ENCODE assay signal across 23 cellular contexts in the genomic region with DNA sequence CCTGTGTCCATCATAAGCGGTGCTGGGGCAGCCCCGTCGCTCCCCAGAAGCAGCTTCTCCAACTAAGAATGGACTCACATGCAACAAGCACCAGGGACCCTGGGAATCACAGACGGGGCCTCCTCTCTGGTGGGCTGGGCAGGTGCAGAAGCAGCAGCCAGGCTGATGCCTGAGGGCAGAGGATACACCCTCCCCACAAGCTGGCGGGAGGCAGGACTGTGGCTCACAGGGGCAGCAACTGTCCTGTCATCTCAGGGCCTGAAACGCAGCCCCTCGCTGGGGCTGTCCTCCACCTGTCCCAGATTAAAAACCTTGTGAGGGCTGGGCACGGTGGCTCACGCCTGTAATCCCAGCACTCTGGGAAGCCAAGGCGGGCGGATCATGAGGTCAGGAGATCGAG. TPM values are rescaled to one million over a fixed set of nuclear protein-coding genes. Genes with fewer than 3 reads are reported as not detected.
A peak's percentile ranks its signal among the peaks of the same experiment; 100 is the strongest.
DNase-seq lines count a peak whose midpoint lies in the region; TF ChIP-seq lines count a peak whose summit lies in the region.
"Had no signal": no experiment of that assay in that cellular context is flagged by ENCODE, and none has a peak within 500 bp of the region (broad histone marks: within the 10 kb centered on the region; RNA-seq: fewer than 3 reads in every experiment).

No MANE protein-coding gene starts in this region.

- H3K4me3 ChIP-seq in BLaER1 treated with 17β-estradiol and CSF1 and Interleukin-3, amounts not matched to agents 10 nM and 100 nM, result no peak overlapping the region
- no peak overlapping the region for H3K4me3 ChIP-seq in mesenchymal stem cell (ENCODE audit: insufficient read depth in 1 of 2, low read depth in 1 of 2, low read length in 2 of 2)
- no peak overlapping the region for H3K4me3 ChIP-seq in colonic mucosa
- H3K4me3 ChIP-seq: A549, MG63, PC-9, SJSA1 had no signal

- H3K23ac ChIP-seq in mesenchymal stem cell (ENCODE audit: low read length in 2 of 2), result no peak overlapping the region

- 87% methylated on average over 10 of the region's 12 CpGs for WGBS in mesenchymal stem cell

- H2BK15ac ChIP-seq in mesenchymal stem cell (ENCODE audit: low read depth, poor library complexity, severe bottlenecking), result no peak overlapping the region

- peaks cover 23 to 44% (median 34%) of the 10 kb centered on the region in 11 experiments for H3K27me3 ChIP-seq in BLaER1 treated with 17β-estradiol and CSF1 and Interleukin-3, amounts not matched to agents 10 nM and 100 nM
- peaks cover 23 to 38% of the 10 kb centered on the region in 2 experiments for H3K27me3 ChIP-seq in mesenchymal stem cell (ENCODE audit: control insufficient read depth in 1 of 2, insufficient read depth in 1 of 2, low read length in 2 of 2)
- H3K27me3 ChIP-seq in colonic mucosa, result peaks cover 27% of the 10 kb centered on the region
- H3K27me3 ChIP-seq: MG63 had no signal

- no peak overlapping the region for H2BK12ac ChIP-seq in mesenchymal stem cell (ENCODE audit: low read length in 2 of 2)

- peaks cover 14 to 28% (median 17%) of the 10 kb centered on the region in 11 experiments for H4K20me1 ChIP-seq in BLaER1 treated with 17β-estradiol and CSF1 and Interleukin-3, amounts not matched to agents 10 nM and 100 nM

- H4K91ac ChIP-seq in mesenchymal stem cell (ENCODE audit: low read length), result no peak overlapping the region

- intact Hi-C loops in colonic mucosa (cut with DNase I), result no loop called here

- H4K8ac ChIP-seq in mesenchymal stem cell (ENCODE audit: low read length), result no peak overlapping the region

- no peak overlapping the region for H3K27ac ChIP-seq in BLaER1 treated with 17β-estradiol and CSF1 and Interleukin-3, amounts not matched to agents 10 nM and 100 nM
- no peak overlapping the region for H3K27ac ChIP-seq in mesenchymal stem cell (ENCODE audit: low read length, poor library complexity, severe bottlenecking)
- H3K27ac ChIP-seq in colonic mucosa, result no peak overlapping the region
- H3K27ac ChIP-seq: A549, PC-9, SJSA1 had no signal

- TF ChIP-seq CTCF in glutamatergic neuron (IDR thresholded peaks at IDR 0.05; ENCODE audit: partially characterized antibody, unreplicated experiment), result no peak
- TF ChIP-seq CTCF in colonic mucosa (IDR thresholded peaks at IDR 0.05), result no peak

- DNase-seq in glutamatergic neuron (peak; percentile 25), DMS153 treated with DMSO at 0.1 percent for 48 hours (lab: John Stamatoyannopoulos, UW; ENCODE audit: unreplicated experiment) (no peak), mesenchymal stem cell (no peak), colonic mucosa (no peak), NCI-H524 (lab: John Stamatoyannopoulos, UW) (no peak)
- DNase-seq: Caco-2, DMS79, EL, GF-D8, GOT3, KG1, MG63, NCI-H2029, NCI-H446, NCI-H526, PC-9, T-cell had no signal

- no peak overlapping the region for H2BK5ac ChIP-seq in mesenchymal stem cell (ENCODE audit: low read depth, low read length, poor library complexity, severe bottlenecking)

- H3K4me2 ChIP-seq in BLaER1 treated with 17β-estradiol and CSF1 and Interleukin-3, amounts not matched to agents 10 nM and 100 nM, result peak overlapping the region in 9 of 11 experiments; percentile 46 to 99 (median 95); a peak in 15 of 22 replicates
- no peak overlapping the region for H3K4me2 ChIP-seq in mesenchymal stem cell (ENCODE audit: low read length, poor library complexity, severe bottlenecking)
- H3K4me2 ChIP-seq: A549, PC-9 had no signal

- H3K36me3 ChIP-seq in BLaER1 treated with 17β-estradiol and CSF1 and Interleukin-3, amounts not matched to agents 10 nM and 100 nM, result peaks cover 0 to 4% (median 0%) of the 10 kb centered on the region in 11 experiments; a peak in 1 of 22 replicates
- peaks cover 0 to 12% of the 10 kb centered on the region in 2 experiments for H3K36me3 ChIP-seq in mesenchymal stem cell (ENCODE audit: control insufficient read depth in 1 of 2, insufficient read depth in 2 of 2, low read depth in 1 of 2, low read length in 2 of 2)
- H3K36me3 ChIP-seq in colonic mucosa, result no peaks in the 10 kb centered on the region

- H2AK5ac ChIP-seq in mesenchymal stem cell (ENCODE audit: low read length, severe bottlenecking), result no peak overlapping the region

- H3K4me3 Mint-ChIP-seq in IgD-negative memory B cell (peak overlapping the region in 2 of 4 donors; percentile 55 to 75), glutamatergic neuron (ENCODE audit: unreplicated experiment) (no peak overlapping the region)

- H3K36me3 Mint-ChIP-seq in IgD-negative memory B cell (peaks cover 3% of the 10 kb centered on the region), glutamatergic neuron (ENCODE audit: unreplicated experiment) (no peaks in the 10 kb centered on the region)

- H2BK120ac ChIP-seq in mesenchymal stem cell (ENCODE audit: low read depth, low read length), result no peak overlapping the region

- H2AFZ ChIP-seq in mesenchymal stem cell (ENCODE audit: low read depth, low read length), result no peak overlapping the region
- H2AFZ ChIP-seq: PC-9 had no signal

- H3K9me3 Mint-ChIP-seq in IgD-negative memory B cell, result no peaks in the 10 kb centered on the region
- H3K9me3 Mint-ChIP-seq in glutamatergic neuron (ENCODE audit: unreplicated experiment), result peaks cover 25% of the 10 kb centered on the region
- H3K9me3 Mint-ChIP-seq: CD8-positive, alpha-beta T cell; T-cell had no signal

- no peaks in the 10 kb centered on the region for H3K79me1 ChIP-seq in mesenchymal stem cell (replicated peaks; ENCODE audit: low read length, poor library complexity, severe bottlenecking)

- H3K9ac ChIP-seq in BLaER1 treated with 17β-estradiol and CSF1 and Interleukin-3, amounts not matched to agents 10 nM and 100 nM, result 0 out of 22 replicates have a peak overlapping the region, but pooled peaks of 2 of the 11 experiments have one; percentile 5 to 18
- H3K9ac ChIP-seq in mesenchymal stem cell (ENCODE audit: low read length) (no peak overlapping the region), colonic mucosa (ENCODE audit: low read depth in 2 of 2, low read length in 2 of 2) (no peak overlapping the region)

- H3K27me3 Mint-ChIP-seq in IgD-negative memory B cell, result peaks cover 8% of the 10 kb centered on the region
- H3K27me3 Mint-ChIP-seq in glutamatergic neuron (ENCODE audit: unreplicated experiment), result peaks cover 18% of the 10 kb centered on the region

- H3K4me1 Mint-ChIP-seq in IgD-negative memory B cell, result peaks cover 9 to 19% (median 14%) of the 10 kb centered on the region in 3 donors
- H3K4me1 Mint-ChIP-seq in glutamatergic neuron (ENCODE audit: low read depth, unreplicated experiment), result peaks cover 23% of the 10 kb centered on the region

- H3K27ac Mint-ChIP-seq in IgD-negative memory B cell (peak overlapping the region in 2 of 3 donors; percentile 74 to 83), glutamatergic neuron (ENCODE audit: unreplicated experiment) (peak overlapping the region; percentile 17)
- H3K27ac Mint-ChIP-seq: CD8-positive, alpha-beta T cell; T-cell had no signal

- peaks cover 45 to 82% (median 73%) of the 10 kb centered on the region in 10 experiments for H3K4me1 ChIP-seq in BLaER1 treated with 17β-estradiol and CSF1 and Interleukin-3, amounts not matched to agents 10 nM and 100 nM
- H3K4me1 ChIP-seq in mesenchymal stem cell (ENCODE audit: control insufficient read depth, insufficient read depth, low read depth, low read length) (peaks cover 32% of the 10 kb centered on the region), colonic mucosa (peaks cover 24% of the 10 kb centered on the region)

- H3K14ac ChIP-seq in mesenchymal stem cell (ENCODE audit: low read length in 2 of 2), result no peak overlapping the region

- no peak overlapping the region for H3K18ac ChIP-seq in mesenchymal stem cell (ENCODE audit: low read depth in 1 of 2, low read length in 2 of 2)

- H3K9me3 ChIP-seq in BLaER1 treated with 17β-estradiol and CSF1 and Interleukin-3, amounts not matched to agents 10 nM and 100 nM (replicated peaks in 1 of 11), result no peaks in the 10 kb centered on the region; a peak in 3 of 22 replicates
- H3K9me3 ChIP-seq in mesenchymal stem cell (ENCODE audit: control insufficient read depth, low read length) (no peaks in the 10 kb centered on the region), colonic mucosa (no peaks in the 10 kb centered on the region)
- H3K9me3 ChIP-seq: A549, Caco-2, MG63, SJSA1 had no signal

- no peak overlapping the region for H3K4ac ChIP-seq in mesenchymal stem cell (ENCODE audit: low read depth in 1 of 2, low read length in 2 of 2)

RNA-seq across cellular contexts. Expression of gene SBF1, which starts 3.1 kb away (rescaled TPM):
- 17.5 TPM for polyA plus RNA-seq in IgD-negative memory B cell
- total RNA-seq in glutamatergic neuron (ENCODE audit: unreplicated experiment), result 206 TPM
- polyA plus RNA-seq in mesenchymal stem cell (2013, experiment 1 of 2), result 23.9 TPM
- 22.7 TPM for polyA plus RNA-seq in mesenchymal stem cell (2013, experiment 2 of 2)
- 100 to 1,000 TPM in 1 of 2 donors, 10 to 100 TPM in 1; 68.3 to 101 TPM for total RNA-seq in colonic mucosa

RNA-seq across cellular contexts. Expression of gene ADM2, which starts 3.4 kb away (rescaled TPM):
- polyA plus RNA-seq in IgD-negative memory B cell, result 1.5 TPM
- total RNA-seq in glutamatergic neuron (ENCODE audit: unreplicated experiment) (37.6 TPM), colonic mucosa (1 to 10 TPM; 4.4 to 5.1 TPM)
- 11.3 TPM for polyA plus RNA-seq in mesenchymal stem cell (2013, experiment 1 of 2)
- polyA plus RNA-seq in mesenchymal stem cell (2013, experiment 2 of 2), result 10.9 TPM
- total RNA-seq: Right ventricle myocardium inferior had no signal

RNA-seq across cellular contexts. Expression of gene MIOX, which starts 8.7 kb away (rescaled TPM):
- not detected for polyA plus RNA-seq in IgD-negative memory B cell
- total RNA-seq in glutamatergic neuron (ENCODE audit: unreplicated experiment) (4.0 TPM), colonic mucosa (not detected)
- polyA plus RNA-seq in mesenchymal stem cell (2013, experiment 1 of 2), result 0.14 TPM
- polyA plus RNA-seq in mesenchymal stem cell (2013, experiment 2 of 2), result 0.16 TPM
- total RNA-seq: Caco-2; CD8-positive, alpha-beta T cell; Right ventricle myocardium inferior; SJSA1 had no signal

RNA-seq across cellular contexts. Expression of gene LMF2, which starts 29.6 kb away (rescaled TPM):
- 26.4 TPM for polyA plus RNA-seq in IgD-negative memory B cell
- 62.2 TPM for total RNA-seq in glutamatergic neuron (ENCODE audit: unreplicated experiment)
- polyA plus RNA-seq in mesenchymal stem cell (2013, experiment 1 of 2), result 81.8 TPM
- 79.8 TPM for polyA plus RNA-seq in mesenchymal stem cell (2013, experiment 2 of 2)
- 10 to 100 TPM; 51.1 to 60.0 TPM for total RNA-seq in colonic mucosa

RNA-seq across cellular contexts. Expression of gene NCAPH2, which starts 30.1 kb away (rescaled TPM):
- 39.4 TPM for polyA plus RNA-seq in IgD-negative memory B cell
- total RNA-seq in glutamatergic neuron (ENCODE audit: unreplicated experiment) (52.9 TPM), colonic mucosa (10 to 100 TPM; 27.4 to 71.5 TPM)
- 11.7 TPM for polyA plus RNA-seq in mesenchymal stem cell (2013, experiment 1 of 2)
- 9.7 TPM for polyA plus RNA-seq in mesenchymal stem cell (2013, experiment 2 of 2)
